ENCODE assay signal across 20 cellular contexts in genomic region chr22:41260871-41261270, GRCh38. TPM values are rescaled to one million over a fixed set of nuclear protein-coding genes. Genes with fewer than 3 reads are reported as not detected.
"Had no signal": no experiment of that assay in that cellular context is flagged by ENCODE, and none has a peak within 500 bp of the region (broad histone marks: within the 10 kb centered on the region; RNA-seq: fewer than 3 reads in every experiment).

No MANE protein-coding gene starts in this region.

- H3K9me3 Mint-ChIP-seq: activated B cell treated with CpG ODN at 0.5 μM for 24 hours; activated CD4-positive, alpha-beta memory T cell treated with anti-CD3 and anti-CD28 coated beads, Interleukin-2, amount 10 ng/mL, durations not matched to agents 7 days and 5 days; activated naive CD8-positive, alpha-beta T cell treated with anti-CD3 and anti-CD28 coated beads, Interleukin-2, amount 10 ng/mL, durations not matched to agents 7 days and 5 days; nephron progenitor cell had no signal

- H3K4me3 ChIP-seq: body of pancreas, esophagus muscularis mucosa, lower lobe of right lung, tibial artery had no signal

- H3K27me3 Mint-ChIP-seq: activated B cell treated with CpG ODN at 0.5 μM for 24 hours; activated CD4-positive, alpha-beta memory T cell treated with anti-CD3 and anti-CD28 coated beads, Interleukin-2, amount 10 ng/mL, durations not matched to agents 7 days and 5 days; activated CD8-positive, alpha-beta memory T cell treated with anti-CD3 and anti-CD28 coated beads, Interleukin-2, amount 10 ng/mL, durations not matched to agents 7 days and 5 days; activated naive CD8-positive, alpha-beta T cell treated with anti-CD3 and anti-CD28 coated beads, Interleukin-2, amount 10 ng/mL, durations not matched to agents 7 days and 5 days had no signal

- H3K27ac Mint-ChIP-seq: activated B cell treated with CpG ODN at 0.5 μM for 24 hours; activated CD4-positive, alpha-beta memory T cell treated with anti-CD3 and anti-CD28 coated beads, Interleukin-2, amount 10 ng/mL, durations not matched to agents 7 days and 5 days; activated CD8-positive, alpha-beta memory T cell treated with anti-CD3 and anti-CD28 coated beads, Interleukin-2, amount 10 ng/mL, durations not matched to agents 7 days and 5 days; activated naive CD8-positive, alpha-beta T cell treated with anti-CD3 and anti-CD28 coated beads, Interleukin-2, amount 10 ng/mL, durations not matched to agents 7 days and 5 days; nephron progenitor cell had no signal

- H3K27ac ChIP-seq: body of pancreas, esophagus muscularis mucosa, lower lobe of right lung, tibial artery had no signal

- H3K4me1 ChIP-seq: body of pancreas, lower lobe of right lung, tibial artery had no signal

- DNase-seq: activated B cell treated with CpG ODN at 0.5 μM for 24 hours; activated CD4-positive, alpha-beta memory T cell treated with anti-CD3 and anti-CD28 coated beads, Interleukin-2, amount 10 ng/mL, durations not matched to agents 7 days and 5 days; activated CD4-positive, alpha-beta T cell treated with anti-CD3 and anti-CD28 coated beads for 48 hours; activated CD8-positive, alpha-beta memory T cell treated with anti-CD3 and anti-CD28 coated beads, Interleukin-2, amount 10 ng/mL, durations not matched to agents 7 days and 5 days; activated naive CD4-positive, alpha-beta T cell; activated naive CD8-positive, alpha-beta T cell treated with anti-CD3 and anti-CD28 coated beads, Interleukin-2, amount 10 ng/mL, durations not matched to agents 7 days and 5 days; amygdala; body of pancreas; central memory CD4-positive, alpha-beta T cell; effector CD8-positive, alpha-beta T cell; lower lobe of right lung; nephron progenitor cell; nucleus accumbens; posterior cingulate gyrus; stimulated activated CD4-positive, alpha-beta T cell treated with anti-CD3 and anti-CD28 coated beads, Interleukin-12 subunit alpha, Interleukin-12 subunit beta, amount 100 ng/mL, for 4 hours; stimulated activated CD4-positive, alpha-beta T cell treated with anti-CD3 and anti-CD28 coated beads, Interleukin-1b, Interleukin-23, amount 100 ng/mL, for 48 hours; stimulated activated CD8-positive, alpha-beta memory T cell treated with anti-CD3 and anti-CD28 coated beads, Interleukin-4, amount 100 ng/mL, for 48 hours; stimulated activated naive CD8-positive, alpha-beta T cell treated with anti-CD3 and anti-CD28 coated beads, Interleukin-15, Interleukin-2, amounts not matched to agents 100 U/mL and 50 U/mL, for 24 hours; tibial artery had no signal

- H3K4me3 Mint-ChIP-seq: activated B cell treated with CpG ODN at 0.5 μM for 24 hours; activated CD4-positive, alpha-beta memory T cell treated with anti-CD3 and anti-CD28 coated beads, Interleukin-2, amount 10 ng/mL, durations not matched to agents 7 days and 5 days; activated CD8-positive, alpha-beta memory T cell treated with anti-CD3 and anti-CD28 coated beads, Interleukin-2, amount 10 ng/mL, durations not matched to agents 7 days and 5 days; activated naive CD8-positive, alpha-beta T cell treated with anti-CD3 and anti-CD28 coated beads, Interleukin-2, amount 10 ng/mL, durations not matched to agents 7 days and 5 days; nephron progenitor cell had no signal

- H3K4me1 Mint-ChIP-seq: activated B cell treated with CpG ODN at 0.5 μM for 24 hours; activated CD4-positive, alpha-beta memory T cell treated with anti-CD3 and anti-CD28 coated beads, Interleukin-2, amount 10 ng/mL, durations not matched to agents 7 days and 5 days; activated CD8-positive, alpha-beta memory T cell treated with anti-CD3 and anti-CD28 coated beads, Interleukin-2, amount 10 ng/mL, durations not matched to agents 7 days and 5 days; activated naive CD8-positive, alpha-beta T cell treated with anti-CD3 and anti-CD28 coated beads, Interleukin-2, amount 10 ng/mL, durations not matched to agents 7 days and 5 days had no signal

- H3K9me3 ChIP-seq: body of pancreas, esophagus muscularis mucosa, lower lobe of right lung, tibial artery had no signal

- H3K27me3 ChIP-seq: body of pancreas, esophagus muscularis mucosa, tibial artery had no signal

- ATAC-seq: activated CD8-positive, alpha-beta memory T cell treated with anti-CD3 and anti-CD28 coated beads, Interleukin-2, amount 10 ng/mL, durations not matched to agents 7 days and 5 days; body of pancreas; lower lobe of right lung; stimulated activated naive CD8-positive, alpha-beta T cell treated with anti-CD3 and anti-CD28 coated beads, Interleukin-15, Interleukin-2, amounts not matched to agents 100 U/mL and 50 U/mL, for 24 hours had no signal

RNA-seq across cellular contexts. Expression of gene CHADL, which starts 20.1 kb away (rescaled TPM):
- total RNA-seq: activated B cell treated with CpG ODN at 0.5 μM for 24 hours had no signal
